22 cellular contexts compared by ENCODE assay signal in genomic region chr5:113267361-113267900, GRCh38.
"Had no signal": no experiment of that assay in that cellular context is flagged by ENCODE, and none has a peak within 500 bp of the region (broad histone marks: within the 10 kb centered on the region; RNA-seq: fewer than 3 reads in every experiment).

No MANE protein-coding gene starts in this region.

- H3K27me3 Mint-ChIP-seq: activated CD4-positive, alpha-beta T cell treated with anti-CD3 and anti-CD28 coated beads for 36 hours; activated naive CD4-positive, alpha-beta T cell treated with anti-CD3 and anti-CD28 coated beads, Interleukin-2, amount 50 U/mL, for 24 hours had no signal

- H3K36me3 Mint-ChIP-seq: natural killer cell, WTC11 had no signal

- H3K27me3 ChIP-seq: ascending aorta, cardiac muscle cell, gastroesophageal sphincter, heart left ventricle, ovary, sigmoid colon, tibial nerve had no signal

- H3K36me3 ChIP-seq: ascending aorta, cardiac muscle cell, gastroesophageal sphincter, heart left ventricle, ovary, sigmoid colon, tibial nerve had no signal

- H3K4me1 ChIP-seq: ascending aorta had no signal

- H3K4me1 Mint-ChIP-seq: natural killer cell had no signal

- H3K4me3 Mint-ChIP-seq: activated CD4-positive, alpha-beta T cell treated with anti-CD3 and anti-CD28 coated beads for 36 hours; activated naive CD4-positive, alpha-beta T cell treated with anti-CD3 and anti-CD28 coated beads, Interleukin-2, amount 50 U/mL, for 24 hours; natural killer cell; T-helper 2 cell treated with Interferon-gamma antibody and Interleukin-4, amounts not matched to agents 5 μg/mL and 100 μg/mL, for 36 hours; WTC11 had no signal

- H3K4me3 ChIP-seq: ascending aorta, cardiac muscle cell, gastroesophageal sphincter, heart left ventricle, ovary, sigmoid colon, tibial nerve had no signal

- H3K9me3 Mint-ChIP-seq: activated naive CD4-positive, alpha-beta T cell treated with anti-CD3 and anti-CD28 coated beads, Interleukin-2, amount 50 U/mL, for 24 hours; natural killer cell; T-helper 2 cell treated with Interferon-gamma antibody and Interleukin-4, amounts not matched to agents 5 μg/mL and 100 μg/mL, for 36 hours; WTC11 had no signal

- ATAC-seq: activated CD4-positive, alpha-beta T cell treated with anti-CD3 and anti-CD28 coated beads for 36 hours; natural killer cell; WTC11 had no signal

- H3K9me3 ChIP-seq: ascending aorta, gastroesophageal sphincter, heart left ventricle, ovary, sigmoid colon, tibial nerve had no signal

- H3K27ac ChIP-seq: ascending aorta, cardiac muscle cell, gastroesophageal sphincter, heart left ventricle, ovary, sigmoid colon, tibial nerve had no signal

- H3K27ac Mint-ChIP-seq: activated CD4-positive, alpha-beta T cell treated with anti-CD3 and anti-CD28 coated beads for 36 hours; activated naive CD4-positive, alpha-beta T cell treated with anti-CD3 and anti-CD28 coated beads, Interleukin-2, amount 50 U/mL, for 24 hours; natural killer cell; T-helper 2 cell treated with Interferon-gamma antibody and Interleukin-4, amounts not matched to agents 5 μg/mL and 100 μg/mL, for 36 hours; WTC11 had no signal

- FAIRE-seq: TTC549, urothelium cell line had no signal

- DNase-seq: activated CD4-positive, alpha-beta T cell treated with anti-CD3 and anti-CD28 coated beads for 36 hours; activated CD4-positive, alpha-beta T cell treated with anti-CD3 and anti-CD28 coated beads, Interleukin-2, amount 50 U/mL, for 48 hours; activated gamma-delta T cell; dermis blood vessel endothelial cell; effector memory CD4-positive, alpha-beta T cell; heart left ventricle; kidney glomerular epithelial cell; mesenchymal stem cell; natural killer cell; ovary; sigmoid colon; stimulated activated CD8-positive, alpha-beta memory T cell treated with anti-CD3 and anti-CD28 coated beads, Interleukin-4, amount 100 ng/mL, for 48 hours; stimulated activated naive CD4-positive, alpha-beta T cell had no signal
